ENCODE assay signal across 1 cellular context in genomic region chr2:71667256-71668182, GRCh38.
TF ChIP-seq lines count a peak whose summit lies in the region.

No MANE protein-coding gene starts in this region.

TF ChIP-seq in SK-N-SH, 30 proteins besides CTCF, POLR2A, EP300 and RAD21 (continued from another document):
- TF ChIP-seq TEAD4 (IDR thresholded peaks at IDR 0.05; ENCODE audit: borderline replicate concordance, insufficient read depth) (no peak), SMC3 (IDR thresholded peaks at IDR 0.05; ENCODE audit: low read depth, low read length) (no peak), FOXJ3 (CRISPR knock-in tag; IDR thresholded peaks at IDR 0.05) (no peak), GABPA (IDR thresholded peaks at IDR 0.05; ENCODE audit: low read depth) (no peak), TAF1 (IDR thresholded peaks at IDR 0.05; ENCODE audit: borderline replicate concordance, low read depth, low read length) (no peak), JUND (IDR thresholded peaks at IDR 0.05) (no peak)
- TF ChIP-seq, protein P1, sequence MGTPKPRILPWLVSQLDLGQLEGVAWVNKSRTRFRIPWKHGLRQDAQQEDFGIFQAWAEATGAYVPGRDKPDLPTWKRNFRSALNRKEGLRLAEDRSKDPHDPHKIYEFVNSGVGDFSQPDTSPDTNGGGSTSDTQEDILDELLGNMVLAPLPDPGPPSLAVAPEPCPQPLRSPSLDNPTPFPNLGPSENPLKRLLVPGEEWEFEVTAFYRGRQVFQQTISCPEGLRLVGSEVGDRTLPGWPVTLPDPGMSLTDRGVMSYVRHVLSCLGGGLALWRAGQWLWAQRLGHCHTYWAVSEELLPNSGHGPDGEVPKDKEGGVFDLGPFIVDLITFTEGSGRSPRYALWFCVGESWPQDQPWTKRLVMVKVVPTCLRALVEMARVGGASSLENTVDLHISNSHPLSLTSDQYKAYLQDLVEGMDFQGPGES (IDR thresholded peaks at IDR 0.05; ENCODE audit: low read depth, low read length), result no peak
TF ChIP-seq in SK-N-SH: peak in this region for 0.
